In genomic region chr4:21366312-21366711, GRCh38 we compare ENCODE assay signal across 18 cellular contexts.
DNase-seq lines count a peak whose midpoint lies in the region; ATAC-seq and TF ChIP-seq lines count a peak whose summit lies in the region.
"Had no signal": no experiment of that assay in that cellular context is flagged by ENCODE, and none has a peak within 500 bp of the region (broad histone marks: within the 10 kb centered on the region; RNA-seq: fewer than 3 reads in every experiment).

No MANE protein-coding gene starts in this region.

- H3K9me3 ChIP-seq in H9 (ENCODE audit: control insufficient read depth, low read depth, low read length) (no peaks in the 10 kb centered on the region), iPS DF 6.9 (ENCODE audit: control insufficient read depth, insufficient read depth, low read length) (no peaks in the 10 kb centered on the region), breast epithelium (no peaks in the 10 kb centered on the region)
- H3K9me3 ChIP-seq: BLaER1 had no signal

- no peak overlapping the region for H3K4me3 ChIP-seq in iPS DF 6.9 (ENCODE audit: low read length)
- no peak overlapping the region for H3K4me3 ChIP-seq in breast epithelium
- H3K4me3 ChIP-seq: BLaER1, GM12878 had no signal

- no peak overlapping the region for H3K18ac ChIP-seq in H9 (ENCODE audit: insufficient read length, low read depth, low read length)

- H2BK20ac ChIP-seq in H9 (ENCODE audit: low read depth, low read length, poor library complexity, severe bottlenecking): no peak overlapping the region

- H3K56ac ChIP-seq in H9 (ENCODE audit: insufficient read length, low read depth, low read length): no peak overlapping the region

- H3K79me2 ChIP-seq in H9 (ENCODE audit: insufficient read depth, low read length): no peaks in the 10 kb centered on the region

- H3K9me3 Mint-ChIP-seq in H9 (no peaks in the 10 kb centered on the region), WTC11 (no peaks in the 10 kb centered on the region)

- H3K23ac ChIP-seq in H9 (ENCODE audit: insufficient read length, low read depth, low read length): no peak overlapping the region

- no peak overlapping the region for H2BK120ac ChIP-seq in H9 (ENCODE audit: low read depth, low read length, poor library complexity, severe bottlenecking)

- H3K27me3 ChIP-seq in H9 (ENCODE audit: insufficient read depth, low read length) (no peaks in the 10 kb centered on the region), iPS DF 6.9 (ENCODE audit: control insufficient read depth, insufficient read depth, low read length) (no peaks in the 10 kb centered on the region), breast epithelium (no peaks in the 10 kb centered on the region)
- H3K27me3 ChIP-seq: BLaER1 had no signal

- no peak overlapping the region for H2BK5ac ChIP-seq in H9 (ENCODE audit: insufficient read length, low read length)

- H4K91ac ChIP-seq in H9 (ENCODE audit: insufficient read length, low read depth, low read length): no peak overlapping the region

- H4K8ac ChIP-seq in H9 (replicated peaks; ENCODE audit: insufficient read length, low read depth, low read length): no peak overlapping the region

- H3K36me3 ChIP-seq in iPS DF 6.9 (ENCODE audit: control insufficient read depth, insufficient read depth, low read length): no peaks in the 10 kb centered on the region
- H3K36me3 ChIP-seq in breast epithelium: no peaks in the 10 kb centered on the region
- H3K36me3 ChIP-seq: BLaER1 had no signal

- no peaks in the 10 kb centered on the region for H3K23me2 ChIP-seq in H9 (ENCODE audit: insufficient read length, low read depth, low read length, poor library complexity, severe bottlenecking)

- intact Hi-C loops in breast epithelium (cut with DNase I; ENCODE audit: low total_unique reads): no loop called here

- TF ChIP-seq CTCF in H9 (conservative IDR thresholded peaks at IDR 0.05) (no peak), WTC11 (IDR thresholded peaks at IDR 0.05) (no peak), breast epithelium (IDR thresholded peaks at IDR 0.05) (no peak)

- peak; percentile 91 for ATAC-seq in WTC11
- no peak for ATAC-seq in GM21825 (IDR thresholded peaks at IDR 0.05; ENCODE audit: unreplicated experiment)
- ATAC-seq: CD8-positive, alpha-beta T cell; GM12878; Panc1 had no signal

- H4K20me1 ChIP-seq in H9 (ENCODE audit: control insufficient read depth, insufficient read depth, insufficient read length): no peaks in the 10 kb centered on the region
- H4K20me1 ChIP-seq: BLaER1 had no signal

- no peak overlapping the region for H3K4me3 Mint-ChIP-seq in H9
- no peak overlapping the region for H3K4me3 Mint-ChIP-seq in WTC11
- H3K4me3 Mint-ChIP-seq: CD8-positive, alpha-beta T cell; HFFc6 had no signal

- H4K5ac ChIP-seq in H9 (ENCODE audit: insufficient read length, low read depth, low read length): no peak overlapping the region

- no peak overlapping the region for H2BK12ac ChIP-seq in H9 (ENCODE audit: insufficient read length, low read depth, low read length)

- H3K27ac Mint-ChIP-seq in H9 (peak overlapping the region in 1 of 3 experiments; percentile 40; a peak in 1 of 7 replicates), WTC11 (peak overlapping the region; percentile 91)
- H3K27ac Mint-ChIP-seq: CD8-positive, alpha-beta T cell; HFFc6 had no signal

- peak overlapping the region; percentile 20 for H3K27ac ChIP-seq in H9 (ENCODE audit: insufficient read length, low read depth, low read length)
- no peak overlapping the region for H3K27ac ChIP-seq in iPS DF 6.9 (ENCODE audit: low read length)
- H3K27ac ChIP-seq in breast epithelium: no peak overlapping the region
- H3K27ac ChIP-seq: BLaER1 had no signal

- no peak overlapping the region for H2AK5ac ChIP-seq in H9 (ENCODE audit: insufficient read length, low read length)

- H3K4me1 Mint-ChIP-seq in H9 (peaks cover 21 to 26% of the 10 kb centered on the region in 2 experiments), WTC11 (peaks cover 22% of the 10 kb centered on the region)

- no peaks in the 10 kb centered on the region for H3K4me1 ChIP-seq in H9 (ENCODE audit: insufficient read depth, low read length)
- no peaks in the 10 kb centered on the region for H3K4me1 ChIP-seq in iPS DF 6.9 (ENCODE audit: control insufficient read depth, insufficient read depth, low read length)
- H3K4me1 ChIP-seq in breast epithelium: no peaks in the 10 kb centered on the region
- H3K4me1 ChIP-seq: BLaER1 had no signal

- no peak overlapping the region for H3K4me2 ChIP-seq in H9 (ENCODE audit: insufficient read depth, insufficient read length, low read length)
- H3K4me2 ChIP-seq: BLaER1 had no signal

- DNase-seq in H9: peak; percentile 28
- DNase-seq in WTC11 (ENCODE audit: low spot score): no peak
- DNase-seq in iPS DF 6.9 (ENCODE audit: low read depth, low spot score): peak; percentile 11
- DNase-seq in renal cortical epithelial cell (ENCODE audit: low read depth): peak; percentile 38
- DNase-seq in DMS153 (lab: John Stamatoyannopoulos, UW): no peak
- no peak for DNase-seq in breast epithelium (ENCODE audit: low spot score in 2 of 2)
- DNase-seq: CD8-positive, alpha-beta T cell; GDM1; HFFc6; IMR-90; Kasumi-1; NCI-H1105; NCI-H1694 treated with DMSO at 0.1 percent for 48 hours; NCI-H524 had no signal

- POLR2A ChIA-PET in WTC11 (lab: Charles Lee): no interaction called here

- no peak overlapping the region for H3K14ac ChIP-seq in H9 (ENCODE audit: insufficient read depth, low read length)

- H3K9ac ChIP-seq in H9 (ENCODE audit: extremely low read depth, insufficient read length, low read length): no peak overlapping the region
- H3K9ac ChIP-seq: BLaER1 had no signal

- H3K79me1 ChIP-seq in H9 (ENCODE audit: insufficient read depth, low read depth, low read length, poor library complexity, severe bottlenecking): no peaks in the 10 kb centered on the region

- no peak overlapping the region for H2BK15ac ChIP-seq in H9 (ENCODE audit: low read depth, low read length)

- CTCF ChIA-PET in WTC11 (lab: Charles Lee): interaction anchor here (1.0 kb wide), 2 partner anchors 103 to 593 kb away, joined by 3 read pairs; no protein-coding TSS in a partner anchor

- no peaks in the 10 kb centered on the region for H3K27me3 Mint-ChIP-seq in H9 (ENCODE audit: low read depth)
- H3K27me3 Mint-ChIP-seq in WTC11 (ENCODE audit: low read depth): no peaks in the 10 kb centered on the region

- no peak overlapping the region for H3T11ph ChIP-seq in H9 (ENCODE audit: low read length)

- no CpG with 5 or more reads among the region's 2 CpGs for WGBS in H9 (ENCODE audit: extremely low coverage, insufficient read length, low lambda C conversion rate)
- WGBS in iPS DF 6.9 (ENCODE audit: insufficient coverage, insufficient read length): no CpG with 5 or more reads among the region's 2 CpGs

- no peak for TF ChIP-seq POLR2A in breast epithelium (IDR thresholded peaks at IDR 0.05)

- H3K4ac ChIP-seq in H9 (ENCODE audit: low read depth, low read length): no peak overlapping the region

- H3K36me3 Mint-ChIP-seq in H9 (ENCODE audit: insufficient read depth in 1 of 3, low read depth in 3 of 3) (no peaks in the 10 kb centered on the region), WTC11 (no peaks in the 10 kb centered on the region)
- H3K36me3 Mint-ChIP-seq: CD8-positive, alpha-beta T cell had no signal

- peak overlapping the region; percentile 59 for H2AFZ ChIP-seq in H9 (ENCODE audit: low read length)

TF ChIP-seq in WTC11, 78 proteins besides CTCF, POLR2A, EP300 and RAD21:
- TF ChIP-seq USF2 (CRISPR knock-in tag; IDR thresholded peaks at IDR 0.05) (no peak), ZNF396 (CRISPR knock-in tag; IDR thresholded peaks at IDR 0.05; ENCODE audit: borderline replicate concordance) (no peak), SOX15 (CRISPR knock-in tag; IDR thresholded peaks at IDR 0.05) (no peak), IRF2 (CRISPR knock-in tag; IDR thresholded peaks at IDR 0.05; ENCODE audit: borderline replicate concordance, low read depth) (no peak), ETV6 (CRISPR knock-in tag; IDR thresholded peaks at IDR 0.05) (no peak), HMGA2 (CRISPR knock-in tag; IDR thresholded peaks at IDR 0.05) (no peak), NR3C1 (CRISPR knock-in tag; conservative IDR thresholded peaks at IDR 0.05; ENCODE audit: low read depth) (no peak), TEAD1 (CRISPR knock-in tag; IDR thresholded peaks at IDR 0.05) (no peak), GABPB1 (CRISPR knock-in tag; IDR thresholded peaks at IDR 0.05) (no peak), TP53 (CRISPR knock-in tag; IDR thresholded peaks at IDR 0.05) (no peak), ESRRA (CRISPR knock-in tag; IDR thresholded peaks at IDR 0.05; ENCODE audit: borderline replicate concordance) (no peak)
TF ChIP-seq in WTC11: peak in this region for 0.

Comparison
In these comparisons a context has a peak if more than half of its experiments do, and no peak if none do; other contexts are left out.
1. DNase-seq: peak in H9 (single experiment), iPS DF 6.9 (single experiment) and renal cortical epithelial cell (single experiment); none in WTC11 (single experiment), DMS153 (single experiment) and breast epithelium (0 of 2).